ENCODE assay signal across 23 cellular contexts in genomic region chr12:28409892-28410291, GRCh38.
A peak's percentile ranks its signal among the peaks of the same experiment; 100 is the strongest.
DNase-seq lines count a peak whose midpoint lies in the region; ATAC-seq and TF ChIP-seq lines count a peak whose summit lies in the region.
"Had no signal": no experiment of that assay in that cellular context is flagged by ENCODE, and none has a peak within 500 bp of the region (broad histone marks: within the 10 kb centered on the region; RNA-seq: fewer than 3 reads in every experiment).

No MANE protein-coding gene starts in this region.

- ATAC-seq in GM21528 (IDR thresholded peaks at IDR 0.05; ENCODE audit: low FRiP score, unreplicated experiment), result no peak
- ATAC-seq in HG03039 (IDR thresholded peaks at IDR 0.05; ENCODE audit: unreplicated experiment), result no peak
- ATAC-seq in GM21390 (IDR thresholded peaks at IDR 0.05; ENCODE audit: unreplicated experiment), result no peak
- ATAC-seq: GM12878; heart left ventricle; stimulated activated memory B cell treated with anti-CD40 and anti-IgM and Interleukin-4, amounts not matched to agents 10 μg/mL and 1 μg/mL and 100 μg/mL, for 72 hours; WTC11 had no signal

- DNase-seq in EL, result peak; percentile 2
- DNase-seq in NCI-H226, result peak; percentile 15
- DNase-seq in epithelial cell of esophagus (ENCODE audit: low read depth), result peak; percentile 75
- peak; percentile 84 for DNase-seq in iris pigment epithelial cell (ENCODE audit: low read depth)
- no peak for DNase-seq in COR-L47 (lab: John Stamatoyannopoulos, UW)
- DNase-seq: anterior cingulate cortex; DMS79; effector CD4-positive, alpha-beta T cell; heart left ventricle; mesendoderm; NCI-H1105 treated with DMSO at 0.1 percent for 48 hours; NCI-H2029; NCI-H446; occipital lobe; stimulated activated CD4-positive, alpha-beta T cell treated with anti-CD3 and anti-CD28 coated beads, Interleukin-2, amount 100 ng/mL, for 48 hours; T1000 had no signal

- H3K4me3 ChIP-seq in epithelial cell of esophagus (ENCODE audit: low read length), result no peak overlapping the region
- H3K4me3 ChIP-seq: GM12878, heart left ventricle, suprapubic skin had no signal

- TF ChIP-seq CTCF in epithelial cell of esophagus (IDR thresholded peaks at IDR 0.05; ENCODE audit: insufficient read depth, low read depth, low read length, missing control alignments), result no peak
